In genomic region chr2:156411835-156412234, GRCh38 we compare ENCODE assay signal across 19 cellular contexts. TPM values are rescaled to one million over a fixed set of nuclear protein-coding genes. Genes with fewer than 3 reads are reported as not detected.
A peak's percentile ranks its signal among the peaks of the same experiment; 100 is the strongest.
DNase-seq lines count a peak whose midpoint lies in the region; ATAC-seq and TF ChIP-seq lines count a peak whose summit lies in the region.
"Had no signal": no experiment of that assay in that cellular context is flagged by ENCODE, and none has a peak within 500 bp of the region (broad histone marks: within the 10 kb centered on the region; RNA-seq: fewer than 3 reads in every experiment).

No MANE protein-coding gene starts in this region.

- no peak overlapping the region for H2AFZ ChIP-seq in neuronal stem cell (ENCODE audit: low read length)

- H3K4me3 Mint-ChIP-seq in activated T-helper 2 cell treated with anti-CD3 and anti-CD28 coated beads, Interferon-gamma antibody, Interleukin-2, Interleukin-4, amounts not matched to agents 10 μg/mL and 5 μg/mL and 100 μg/mL, durations not matched to agents 14 hours and 24 hours and 36 hours (ENCODE audit: low read depth), result no peak overlapping the region
- H3K4me3 Mint-ChIP-seq: B cell; CD4-positive, alpha-beta T cell; CD8-positive, alpha-beta T cell had no signal

- H3K9ac ChIP-seq in neuronal stem cell (ENCODE audit: low read depth, low read length, poor library complexity), result no peak overlapping the region
- H3K9ac ChIP-seq: BLaER1 treated with 17β-estradiol and CSF1 and Interleukin-3, amounts not matched to agents 10 nM and 100 nM had no signal

- no peak overlapping the region for H2BK12ac ChIP-seq in neuronal stem cell (ENCODE audit: low read length)

- H4K8ac ChIP-seq in neuronal stem cell (ENCODE audit: low read depth, low read length), result no peak overlapping the region

- H3K4me1 ChIP-seq in psoas muscle (no peaks in the 10 kb centered on the region), neuronal stem cell (ENCODE audit: control insufficient read depth in 2 of 2, insufficient read depth in 1 of 2, low read depth in 1 of 2, low read length in 2 of 2) (no peaks in the 10 kb centered on the region)
- H3K4me1 ChIP-seq: Caco-2 had no signal

- H2BK15ac ChIP-seq in neuronal stem cell (ENCODE audit: low read length), result no peak overlapping the region

- H3K4me3 ChIP-seq in psoas muscle (no peak overlapping the region), neuronal stem cell (ENCODE audit: low read length in 2 of 2) (no peak overlapping the region)
- H3K4me3 ChIP-seq: A549; BLaER1 treated with 17β-estradiol and CSF1 and Interleukin-3, amounts not matched to agents 10 nM and 100 nM; GM12878 had no signal

- TF ChIP-seq CTCF in psoas muscle (IDR thresholded peaks at IDR 0.05), result no peak

- no peaks in the 10 kb centered on the region for H3K79me1 ChIP-seq in neuronal stem cell (ENCODE audit: low read depth, low read length)

- no peaks in the 10 kb centered on the region for H3K36me3 Mint-ChIP-seq in activated T-helper 2 cell treated with anti-CD3 and anti-CD28 coated beads, Interferon-gamma antibody, Interleukin-2, Interleukin-4, amounts not matched to agents 10 μg/mL and 5 μg/mL and 100 μg/mL, durations not matched to agents 14 hours and 24 hours and 36 hours (ENCODE audit: low read depth)
- H3K36me3 Mint-ChIP-seq: CD8-positive, alpha-beta T cell had no signal

- peaks cover 1% of the 10 kb centered on the region for H3K4me1 Mint-ChIP-seq in activated T-helper 2 cell treated with anti-CD3 and anti-CD28 coated beads, Interferon-gamma antibody, Interleukin-2, Interleukin-4, amounts not matched to agents 10 μg/mL and 5 μg/mL and 100 μg/mL, durations not matched to agents 14 hours and 24 hours and 36 hours (ENCODE audit: low read depth)
- H3K4me1 Mint-ChIP-seq: B cell had no signal

- H3K14ac ChIP-seq in neuronal stem cell (ENCODE audit: low read length), result no peak overlapping the region

- peak; percentile 70 for ATAC-seq in GM18867 (IDR thresholded peaks at IDR 0.05; ENCODE audit: unreplicated experiment)
- ATAC-seq in GM19351 (IDR thresholded peaks at IDR 0.05; ENCODE audit: unreplicated experiment), result peak; percentile 48
- peak; percentile 62 for ATAC-seq in HG02885 (IDR thresholded peaks at IDR 0.05; ENCODE audit: poor library complexity, unreplicated experiment)
- no peak for ATAC-seq in psoas muscle
- ATAC-seq: A549; CD8-positive, alpha-beta T cell; GM12878 had no signal

- peaks cover 20% of the 10 kb centered on the region for H3K27me3 Mint-ChIP-seq in activated T-helper 2 cell treated with anti-CD3 and anti-CD28 coated beads, Interferon-gamma antibody, Interleukin-2, Interleukin-4, amounts not matched to agents 10 μg/mL and 5 μg/mL and 100 μg/mL, durations not matched to agents 14 hours and 24 hours and 36 hours (ENCODE audit: low read depth)

- H3K9me3 ChIP-seq in psoas muscle (no peaks in the 10 kb centered on the region), neuronal stem cell (replicated peaks in 1 of 2; ENCODE audit: control insufficient read depth in 2 of 2, insufficient read depth in 1 of 2, low read depth in 1 of 2, low read length in 2 of 2) (no peaks in the 10 kb centered on the region)
- H3K9me3 ChIP-seq: A549; BLaER1 treated with 17β-estradiol and CSF1 and Interleukin-3, amounts not matched to agents 10 nM and 100 nM; Caco-2 had no signal

- intact Hi-C loops in activated T-helper 2 cell treated with anti-CD3 and anti-CD28 coated beads, Interferon-gamma antibody, Interleukin-2, Interleukin-4, amounts not matched to agents 10 μg/mL and 5 μg/mL and 100 μg/mL, durations not matched to agents 14 hours and 24 hours and 36 hours (cut with micrococcal nuclease), result no loop called here
- intact Hi-C loops in psoas muscle (cut with DNase I), result no loop called here

- H3K27ac Mint-ChIP-seq in activated T-helper 2 cell treated with anti-CD3 and anti-CD28 coated beads, Interferon-gamma antibody, Interleukin-2, Interleukin-4, amounts not matched to agents 10 μg/mL and 5 μg/mL and 100 μg/mL, durations not matched to agents 14 hours and 24 hours and 36 hours, result no peak overlapping the region
- H3K27ac Mint-ChIP-seq: B cell; CD4-positive, alpha-beta T cell; CD8-positive, alpha-beta T cell had no signal

- H2BK120ac ChIP-seq in neuronal stem cell (ENCODE audit: low read depth, low read length), result no peak overlapping the region

- no peak overlapping the region for H2BK5ac ChIP-seq in neuronal stem cell (ENCODE audit: low read length)

- DNase-seq in activated T-helper 2 cell treated with anti-CD3 and anti-CD28 coated beads, Interferon-gamma antibody, Interleukin-2, Interleukin-4, amounts not matched to agents 10 μg/mL and 5 μg/mL and 100 μg/mL, durations not matched to agents 14 hours and 24 hours and 36 hours (ENCODE audit: low spot score), result no peak
- DNase-seq in psoas muscle (no peak), neuronal stem cell (ENCODE audit: low spot score) (no peak)
- DNase-seq: AML-193; Caco-2; Calu3; CD4-positive, alpha-beta T cell; CD8-positive, alpha-beta T cell; DMS79 treated with DMSO at 0.1 percent for 48 hours; GDM1 had no signal

- H3K4me2 ChIP-seq in neuronal stem cell (ENCODE audit: insufficient read depth, low read length, poor library complexity, severe bottlenecking), result no peak overlapping the region
- H3K4me2 ChIP-seq: A549; BLaER1 treated with 17β-estradiol and CSF1 and Interleukin-3, amounts not matched to agents 10 nM and 100 nM had no signal

- H3K4ac ChIP-seq in neuronal stem cell (ENCODE audit: low read length), result no peak overlapping the region

- no peak overlapping the region for H3K23ac ChIP-seq in neuronal stem cell (ENCODE audit: low read depth, low read length, poor library complexity)

- no peak overlapping the region for H4K91ac ChIP-seq in neuronal stem cell (ENCODE audit: low read depth, low read length, poor library complexity)

- H3K27ac ChIP-seq in psoas muscle, result no peak overlapping the region
- H3K27ac ChIP-seq in neuronal stem cell (replicated peaks; ENCODE audit: low read length), result no peak overlapping the region
- H3K27ac ChIP-seq: 22Rv1; A549; BLaER1 treated with 17β-estradiol and CSF1 and Interleukin-3, amounts not matched to agents 10 nM and 100 nM; C4-2B had no signal

- H3K9me3 Mint-ChIP-seq in activated T-helper 2 cell treated with anti-CD3 and anti-CD28 coated beads, Interferon-gamma antibody, Interleukin-2, Interleukin-4, amounts not matched to agents 10 μg/mL and 5 μg/mL and 100 μg/mL, durations not matched to agents 14 hours and 24 hours and 36 hours, result no peaks in the 10 kb centered on the region
- H3K9me3 Mint-ChIP-seq: CD4-positive, alpha-beta T cell; CD8-positive, alpha-beta T cell had no signal

- H3K18ac ChIP-seq in neuronal stem cell (ENCODE audit: low read length), result no peak overlapping the region

- no peak overlapping the region for H2AK5ac ChIP-seq in neuronal stem cell (ENCODE audit: low read depth, low read length)

- H3K36me3 ChIP-seq in psoas muscle (ENCODE audit: insufficient read depth in 1 of 2, low read depth in 1 of 2) (no peaks in the 10 kb centered on the region), neuronal stem cell (replicated peaks in 1 of 2; ENCODE audit: control insufficient read depth in 2 of 2, insufficient read depth in 2 of 2, low read length in 2 of 2) (no peaks in the 10 kb centered on the region)
- H3K36me3 ChIP-seq: BLaER1 treated with 17β-estradiol and CSF1 and Interleukin-3, amounts not matched to agents 10 nM and 100 nM had no signal

- WGBS in psoas muscle, 3 donors, result 81 to 91% (median 86%) methylated on average over 4 of the region's 4 CpGs
- WGBS in neuronal stem cell (ENCODE audit: extremely low coverage in 2 of 2, insufficient read length in 2 of 2, insufficient replicate concordance in 1 of 2), 2 donors, result no CpG with 5 or more reads among the region's 4 CpGs

- H3K27me3 ChIP-seq in psoas muscle (ENCODE audit: insufficient read depth in 3 of 3, low read length in 2 of 3), result no peaks in the 10 kb centered on the region
- H3K27me3 ChIP-seq in neuronal stem cell (ENCODE audit: control insufficient read depth in 3 of 3, insufficient read depth in 3 of 3, low read depth in 1 of 3, low read length in 3 of 3), result no peaks in the 10 kb centered on the region
- H3K27me3 ChIP-seq: BLaER1 treated with 17β-estradiol and CSF1 and Interleukin-3, amounts not matched to agents 10 nM and 100 nM had no signal

RNA-seq across cellular contexts. Expression of gene GPD2, which starts 24.3 kb away (rescaled TPM):
- total RNA-seq in activated T-helper 2 cell treated with anti-CD3 and anti-CD28 coated beads, Interferon-gamma antibody, Interleukin-2, Interleukin-4, amounts not matched to agents 10 μg/mL and 5 μg/mL and 100 μg/mL, durations not matched to agents 14 hours and 24 hours and 36 hours, result 23.6 and 23.7 TPM in 2 replicates
- 10 to 100 TPM; 16.3 to 86.6 (median 35.8) TPM for total RNA-seq in psoas muscle
- 10 to 100 TPM in 1 of 3 donors, 1 to 10 TPM in 2; 6.3 to 24.0 (median 8.6) TPM for polyA plus RNA-seq in psoas muscle
- polyA plus RNA-seq in neuronal stem cell (2013, experiment 1 of 2), result 24.9 TPM
- polyA plus RNA-seq in neuronal stem cell (2013, experiment 2 of 2), result 27.8 TPM

Comparison
In these comparisons a context has a peak if more than half of its experiments do, and no peak if none do; other contexts are left out.
1. ATAC-seq: peak in GM18867 (single experiment), GM19351 (single experiment) and HG02885 (single experiment); none in psoas muscle (0 of 4).